ENCODE assay signal across 8 cellular contexts in the genomic region with DNA sequence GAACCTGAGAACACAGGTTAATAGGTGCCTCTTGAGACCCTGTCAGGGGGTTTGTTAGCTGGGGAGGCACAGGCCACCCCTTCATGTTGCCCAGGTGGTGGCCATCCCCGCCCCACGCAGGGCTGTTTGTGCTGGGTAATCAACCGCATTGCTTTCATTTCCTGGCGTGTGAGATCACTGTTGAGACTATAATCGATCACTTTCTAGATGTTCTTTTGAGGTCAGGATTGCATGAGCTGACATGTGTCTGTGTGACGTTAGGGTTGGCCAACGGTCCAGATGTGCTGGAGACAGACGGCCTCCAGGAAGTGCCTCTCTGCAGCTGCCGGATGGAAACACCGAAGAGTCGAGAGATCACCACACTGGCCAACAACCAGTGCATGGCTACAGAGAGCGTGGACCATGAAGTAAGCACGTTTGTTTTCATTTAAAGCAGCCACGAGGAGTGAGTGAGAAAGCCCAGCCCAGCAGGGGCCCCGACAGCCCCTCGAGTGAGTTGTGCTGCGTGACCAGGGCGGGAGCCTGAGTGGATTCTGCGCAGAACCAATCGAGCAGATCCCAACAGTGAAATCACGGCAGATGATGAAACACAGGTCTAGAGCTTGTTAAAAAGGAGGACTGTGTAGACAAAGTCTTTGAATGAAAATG.
DNase-seq lines count a peak whose midpoint lies in the region; ATAC-seq and TF ChIP-seq lines count a peak whose summit lies in the region.

No MANE protein-coding gene starts in this region.

- DNase-seq in AG04450 (ENCODE audit: low read depth, low spot score) (no peak), NCI-H2171 (lab: John Stamatoyannopoulos, UW) (no peak), NCI-H2029 treated with DMSO at 0.1 percent for 48 hours (lab: John Stamatoyannopoulos, UW) (no peak), UCSD-AML1 (lab: John Stamatoyannopoulos, UW; ENCODE audit: unreplicated experiment) (no peak)
- no peak for DNase-seq in activated naive CD8-positive, alpha-beta T cell treated with anti-CD3 and anti-CD28 coated beads for 36 hours
- no peak for DNase-seq in central memory CD4-positive, alpha-beta T cell

- H3K4me1 Mint-ChIP-seq in activated naive CD8-positive, alpha-beta T cell treated with anti-CD3 and anti-CD28 coated beads for 36 hours, result peaks cover 9% of the 10 kb centered on the region

- peak; percentile 66 for ATAC-seq in GM18867 (IDR thresholded peaks at IDR 0.05; ENCODE audit: unreplicated experiment)
- ATAC-seq in HG02798 (IDR thresholded peaks at IDR 0.05; ENCODE audit: poor library complexity, unreplicated experiment), result peak; percentile 78

- no peak overlapping the region for H3K4me3 ChIP-seq in AG04450 (ENCODE audit: low read depth, low read length)

- H3K4me3 Mint-ChIP-seq in activated naive CD8-positive, alpha-beta T cell treated with anti-CD3 and anti-CD28 coated beads for 36 hours, result no peak overlapping the region

- no peaks in the 10 kb centered on the region for H3K27me3 ChIP-seq in AG04450 (ENCODE audit: control insufficient read depth, insufficient read depth, low read length)

- no peaks in the 10 kb centered on the region; the same call in 1 of the 2 replicates for H3K9me3 ChIP-seq in AG04450 (ENCODE audit: control insufficient read depth, insufficient read depth, low read length)

- CTCF ChIA-PET in AG04450 (lab: Charles Lee), result no interaction called here

- no peaks in the 10 kb centered on the region for H3K9me3 Mint-ChIP-seq in activated naive CD8-positive, alpha-beta T cell treated with anti-CD3 and anti-CD28 coated beads for 36 hours

- H3K27ac ChIP-seq in AG04450 (ENCODE audit: low read depth, low read length), result peak overlapping the region; percentile 31

- POLR2A ChIA-PET in AG04450 (lab: Yijun Ruan, JAX), result no interaction called here

- H3K36me3 Mint-ChIP-seq in activated naive CD8-positive, alpha-beta T cell treated with anti-CD3 and anti-CD28 coated beads for 36 hours, result peaks cover 42% of the 10 kb centered on the region

- H3K27me3 Mint-ChIP-seq in activated naive CD8-positive, alpha-beta T cell treated with anti-CD3 and anti-CD28 coated beads for 36 hours, result no peaks in the 10 kb centered on the region

- H3K27ac Mint-ChIP-seq in activated naive CD8-positive, alpha-beta T cell treated with anti-CD3 and anti-CD28 coated beads for 36 hours, result peak overlapping the region; percentile 68

- no peak for TF ChIP-seq CTCF in AG04450 (IDR thresholded peaks at IDR 0.05; ENCODE audit: low read depth, low read length)
